Comparison of ENCODE assay signal across 8 cellular contexts in the genomic region with DNA sequence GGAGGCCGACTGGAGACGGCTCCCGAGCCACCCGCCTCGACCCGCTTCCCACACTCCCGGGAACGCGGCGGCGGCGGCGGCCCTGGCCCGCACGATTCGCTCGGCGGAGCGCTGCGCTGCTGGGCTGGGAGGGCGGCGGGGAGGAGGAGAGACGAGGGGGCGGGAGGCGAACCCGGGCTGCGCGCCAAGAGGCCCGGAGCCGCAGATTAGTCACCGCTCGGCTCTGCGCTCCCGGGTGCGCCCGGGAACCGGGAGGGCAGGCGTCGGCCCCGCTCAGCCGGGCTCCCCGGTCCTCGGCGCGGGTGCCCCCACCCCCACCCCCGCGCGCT. TPM values are rescaled to one million over a fixed set of nuclear protein-coding genes. Genes with fewer than 3 reads are reported as not detected.
A peak's percentile ranks its signal among the peaks of the same experiment; 100 is the strongest.
DNase-seq lines count a peak whose midpoint lies in the region; FAIRE-seq and TF ChIP-seq lines count a peak whose summit lies in the region.

No MANE protein-coding gene starts in this region.

- H3K4me3 ChIP-seq in mucosa of rectum (ENCODE audit: low read length in 2 of 2) (peak overlapping the region; percentile 42 to 56), thymus (ENCODE audit: low read length) (peak overlapping the region; percentile 62)

- WGBS in thymus: under 1% methylated on average over 41 of the region's 48 CpGs

- TF ChIP-seq POLR2A in erythroblast (IDR thresholded peaks at IDR 0.05; ENCODE audit: low read length): peak; percentile 63

- H3K4me1 ChIP-seq in mucosa of rectum (ENCODE audit: control insufficient read depth in 2 of 2, insufficient read depth in 2 of 2, low read length in 2 of 2): peaks cover 10 to 21% of the 10 kb centered on the region in 2 donors
- H3K4me1 ChIP-seq in thymus (ENCODE audit: control insufficient read depth, insufficient read depth, low read length): peaks cover 15% of the 10 kb centered on the region

- H3K27me3 ChIP-seq in mucosa of rectum (ENCODE audit: control insufficient read depth in 2 of 2, insufficient read depth in 2 of 2, low read length in 2 of 2): no peaks in the 10 kb centered on the region
- H3K27me3 ChIP-seq in thymus (ENCODE audit: control insufficient read depth, insufficient read depth): no peaks in the 10 kb centered on the region

- DNase-seq in NCI-H345 (lab: John Stamatoyannopoulos, UW) (peak; percentile 65), NCI-H345 treated with DMSO at 0.1 percent for 48 hours (lab: John Stamatoyannopoulos, UW; ENCODE audit: unreplicated experiment) (no peak), NCI-H226 (peak; percentile 60), erythroblast (lab: John Stamatoyannopoulos, UW) (peak; percentile 87 to 92), HTR-8/SVneo (ENCODE audit: insufficient read length, low spot score) (no peak)
- peak; percentile 79 for DNase-seq in activated T-cell treated with anti-CD3 and anti-CD28 coated beads, Interleukin-2, amount 50 U/mL, for 1 hour

- H3K27ac ChIP-seq in mucosa of rectum (ENCODE audit: low read depth in 2 of 2, low read length in 2 of 2) (peak overlapping the region; percentile 83 to 84), thymus (ENCODE audit: low read depth) (peak overlapping the region; percentile 60)

- H3K36me3 ChIP-seq in mucosa of rectum (ENCODE audit: control insufficient read depth in 2 of 2, insufficient read depth in 2 of 2, low read length in 2 of 2) (no peaks in the 10 kb centered on the region), thymus (ENCODE audit: control insufficient read depth, insufficient read depth) (no peaks in the 10 kb centered on the region)

- no peak for FAIRE-seq in HTR-8/SVneo (lab: Jason Lieb, UNC)

- H3K9me3 ChIP-seq in mucosa of rectum (ENCODE audit: control insufficient read depth in 2 of 2, low read length in 2 of 2) (no peaks in the 10 kb centered on the region), thymus (ENCODE audit: control insufficient read depth) (no peaks in the 10 kb centered on the region)

- peak overlapping the region; percentile 32 to 71 for H3K9ac ChIP-seq in mucosa of rectum (ENCODE audit: low read depth in 1 of 2, low read length in 2 of 2)

RNA-seq across cellular contexts. Expression of a gene that starts 11.2 kb away (rescaled TPM):
- 24.4 TPM for polyA plus RNA-seq in thymus

Comparison
In these comparisons a context has a peak if more than half of its experiments do, and no peak if none do; other contexts are left out.
1. DNase-seq: peak in NCI-H345 (single experiment), NCI-H226 (single experiment), activated T-cell treated with anti-CD3 and anti-CD28 coated beads, Interleukin-2, amount 50 U/mL, for 1 hour (single experiment) and erythroblast (2 of 2); none in NCI-H345 treated with DMSO at 0.1 percent for 48 hours (single experiment) and HTR-8/SVneo (single experiment).